Comparison of ENCODE assay signal across 11 cellular contexts in the genomic region with DNA sequence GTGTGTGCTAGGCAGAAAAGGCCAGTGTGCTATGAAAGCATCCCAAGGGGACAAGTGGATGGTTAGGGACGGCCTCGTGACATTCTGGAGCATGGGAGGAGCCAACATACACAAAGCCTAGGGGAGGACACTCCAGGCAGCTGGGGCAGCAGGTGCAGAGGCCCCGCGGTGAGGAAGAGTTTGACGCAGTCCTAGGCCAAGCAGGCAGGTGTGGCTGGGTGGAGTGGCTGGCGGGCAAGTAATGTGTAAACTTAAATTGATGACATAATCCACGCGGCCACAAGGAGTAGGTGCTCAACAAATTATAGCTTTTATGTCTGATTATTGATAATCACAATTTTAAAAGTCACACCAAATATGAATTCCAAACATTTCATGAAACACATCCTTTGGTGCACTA.
A peak's percentile ranks its signal among the peaks of the same experiment; 100 is the strongest.
DNase-seq lines count a peak whose midpoint lies in the region; ATAC-seq and TF ChIP-seq lines count a peak whose summit lies in the region.
"Had no signal": no experiment of that assay in that cellular context is flagged by ENCODE, and none has a peak within 500 bp of the region (broad histone marks: within the 10 kb centered on the region; RNA-seq: fewer than 3 reads in every experiment).

No MANE protein-coding gene starts in this region.

- no peaks in the 10 kb centered on the region for H3K9me3 ChIP-seq in osteoblast (ENCODE audit: low read depth, low read length)
- H3K9me3 ChIP-seq in prostate gland: no peaks in the 10 kb centered on the region
- H3K9me3 ChIP-seq: breast epithelium, ovary had no signal

- no peak for TF ChIP-seq POLR2A in prostate gland (IDR thresholded peaks at IDR 0.05)

- intact Hi-C loops in prostate gland (cut with DNase I): no loop called here

- H3K36me3 ChIP-seq in osteoblast (ENCODE audit: insufficient read depth, low read length) (no peaks in the 10 kb centered on the region), prostate gland (no peaks in the 10 kb centered on the region)
- H3K36me3 ChIP-seq: breast epithelium, ovary had no signal

- no peaks in the 10 kb centered on the region for H3K4me1 ChIP-seq in osteoblast (ENCODE audit: insufficient read depth, low read length)
- no peaks in the 10 kb centered on the region for H3K4me1 ChIP-seq in prostate gland (replicated peaks)

- H3K4me3 ChIP-seq in osteoblast (ENCODE audit: insufficient read depth, low read length): no peak overlapping the region
- H3K4me3 ChIP-seq in prostate gland: no peak overlapping the region
- H3K4me3 ChIP-seq: breast epithelium, ovary had no signal

- WGBS in prostate gland: 84% methylated on average over 8 of the region's 8 CpGs

- H4K20me1 ChIP-seq in osteoblast (ENCODE audit: insufficient read depth, low read length): no peaks in the 10 kb centered on the region

- TF ChIP-seq CTCF in osteoblast (IDR thresholded peaks at IDR 0.05; ENCODE audit: extremely low read depth, low read depth, low read length) (no peak), prostate gland (IDR thresholded peaks at IDR 0.05) (no peak)

- H2AFZ ChIP-seq in osteoblast (ENCODE audit: low read length): no peak overlapping the region

- peak; percentile 69 for DNase-seq in NCI-H2081 treated with DMSO at 0.1 percent for 48 hours (lab: John Stamatoyannopoulos, UW)
- DNase-seq in SK-N-DZ (ENCODE audit: low spot score): peak; percentile 75
- DNase-seq in osteoblast (ENCODE audit: insufficient read length, low spot score, missing footprints): peak; percentile 61
- DNase-seq in prostate gland (ENCODE audit: low spot score): no peak
- no peak for DNase-seq in stimulated activated CD4-positive, alpha-beta T cell treated with anti-CD3 and anti-CD28 coated beads, Interleukin-2, amount 100 ng/mL, for 48 hours
- DNase-seq in amygdala (lab: John Stamatoyannopoulos, UW): no peak
- DNase-seq: activated T-cell treated with anti-CD3 and anti-CD28 coated beads, Interleukin-2, amount 50 U/mL, for 4 hours; ovary had no signal

- H3K79me2 ChIP-seq in osteoblast (ENCODE audit: insufficient read depth, low read length): no peaks in the 10 kb centered on the region

- no peak overlapping the region for H3K4me2 ChIP-seq in osteoblast (ENCODE audit: insufficient read depth, low read length)

- H3K27me3 ChIP-seq in osteoblast (ENCODE audit: insufficient read depth, low read length) (peaks cover 14% of the 10 kb centered on the region), prostate gland (replicated peaks; ENCODE audit: insufficient read depth) (no peaks in the 10 kb centered on the region)
- H3K27me3 ChIP-seq: breast epithelium, ovary had no signal

- H3K27ac ChIP-seq in osteoblast (ENCODE audit: low read depth, low read length) (no peak overlapping the region), prostate gland (no peak overlapping the region)
- H3K27ac ChIP-seq: ovary had no signal

- ATAC-seq in HG03354 (IDR thresholded peaks at IDR 0.05; ENCODE audit: poor library complexity, severe bottlenecking, unreplicated experiment) (peak; percentile 54), HG03521 (IDR thresholded peaks at IDR 0.05; ENCODE audit: unreplicated experiment) (no peak)
- ATAC-seq: activated T-cell treated with anti-CD3 and anti-CD28 coated beads, Interleukin-2, amount 50 U/mL, for 4 hours had no signal

Comparison
In these comparisons a context has a peak if more than half of its experiments do, and no peak if none do; other contexts are left out.
1. DNase-seq: peak in NCI-H2081 treated with DMSO at 0.1 percent for 48 hours (single experiment), SK-N-DZ (single experiment) and osteoblast (single experiment); none in prostate gland (single experiment), stimulated activated CD4-positive, alpha-beta T cell treated with anti-CD3 and anti-CD28 coated beads, Interleukin-2, amount 100 ng/mL, for 48 hours (0 of 2) and amygdala (0 of 56).